In genomic region chr2:242002944-242003343, GRCh38 we compare ENCODE assay signal across 23 cellular contexts.
DNase-seq lines count a peak whose midpoint lies in the region; ATAC-seq and TF ChIP-seq lines count a peak whose summit lies in the region.
"Had no signal": no experiment of that assay in that cellular context is flagged by ENCODE, and none has a peak within 500 bp of the region (broad histone marks: within the 10 kb centered on the region; RNA-seq: fewer than 3 reads in every experiment).

No MANE protein-coding gene starts in this region.

- peaks cover 5% of the 10 kb centered on the region; the same call in 1 of the 2 replicates for H3K9me3 ChIP-seq in BLaER1
- H3K9me3 ChIP-seq in T-helper 17 cell (ENCODE audit: control insufficient read depth, low read length, poor library complexity, severe bottlenecking): no peaks in the 10 kb centered on the region
- H3K9me3 ChIP-seq in left lung: no peaks in the 10 kb centered on the region
- H3K9me3 ChIP-seq: breast epithelium, colonic mucosa, esophagus squamous epithelium, suprapubic skin had no signal

- H3K9me3 Mint-ChIP-seq in activated T-cell treated with anti-CD3 and anti-CD28 coated beads, Interleukin-2, amount 50 U/mL, for 72 hours: no peaks in the 10 kb centered on the region
- H3K9me3 Mint-ChIP-seq: neural crest cell had no signal

- peak overlapping the region; percentile 62 for H3K4me2 ChIP-seq in BLaER1
- H3K4me2 ChIP-seq: PC-9 had no signal

- H3K27me3 ChIP-seq in BLaER1 (no peaks in the 10 kb centered on the region), left lung (no peaks in the 10 kb centered on the region)
- H3K27me3 ChIP-seq: breast epithelium, colonic mucosa had no signal

- peak overlapping the region in 1 of 2 donors; percentile 45 for H3K4me3 Mint-ChIP-seq in activated T-cell treated with anti-CD3 and anti-CD28 coated beads, Interleukin-2, amount 50 U/mL, for 72 hours
- H3K4me3 Mint-ChIP-seq in T-helper 17 cell: peak overlapping the region; percentile 25
- H3K4me3 Mint-ChIP-seq: B cell, neural crest cell had no signal

- H4K20me1 ChIP-seq in BLaER1: no peaks in the 10 kb centered on the region

- no peak for TF ChIP-seq CTCF in left lung (IDR thresholded peaks at IDR 0.05)

- H3K36me3 ChIP-seq in BLaER1 (peaks cover 13% of the 10 kb centered on the region), left lung (no peaks in the 10 kb centered on the region)
- H3K36me3 ChIP-seq: breast epithelium, colonic mucosa, esophagus squamous epithelium, suprapubic skin had no signal

- intact Hi-C loops in left lung (cut with DNase I): no loop called here

- H3K9ac ChIP-seq in BLaER1: peak overlapping the region; percentile 65; the same call in 1 of the 2 replicates
- H3K9ac ChIP-seq: parathyroid adenoma had no signal

- peak; percentile 21 for DNase-seq in activated T-cell treated with anti-CD3 and anti-CD28 coated beads, Interleukin-2, amount 50 U/mL, for 1 hour
- DNase-seq in activated T-cell treated with anti-CD3 and anti-CD28 coated beads, Interleukin-2, amount 50 U/mL, for 72 hours: no peak
- no peak for DNase-seq in T-helper 17 cell
- peak; percentile 6 to 43 for DNase-seq in left lung
- no peak for DNase-seq in SK-N-DZ (ENCODE audit: low spot score)
- DNase-seq in A172 (ENCODE audit: low spot score): no peak
- DNase-seq: amygdala, colonic mucosa, DND-41, esophagus squamous epithelium, NCI-H146, PC-9, right cardiac atrium, SHP77, SW 1271 had no signal

- peaks cover 23% of the 10 kb centered on the region for H3K4me1 Mint-ChIP-seq in activated T-cell treated with anti-CD3 and anti-CD28 coated beads, Interleukin-2, amount 50 U/mL, for 72 hours (ENCODE audit: low read depth)
- peaks cover 6% of the 10 kb centered on the region for H3K4me1 Mint-ChIP-seq in T-helper 17 cell
- H3K4me1 Mint-ChIP-seq: B cell had no signal

- no peak overlapping the region for H3K27ac Mint-ChIP-seq in activated T-cell treated with anti-CD3 and anti-CD28 coated beads, Interleukin-2, amount 50 U/mL, for 72 hours
- H3K27ac Mint-ChIP-seq in T-helper 17 cell: no peak overlapping the region
- H3K27ac Mint-ChIP-seq: activated T-helper 2 cell treated with anti-CD3 and anti-CD28 coated beads, Interferon-gamma antibody, Interleukin-2, Interleukin-4, amounts not matched to agents 10 μg/mL and 5 μg/mL and 100 μg/mL, durations not matched to agents 14 hours and 24 hours and 36 hours; B cell had no signal

- H3K4me1 ChIP-seq in BLaER1 (peaks cover 20% of the 10 kb centered on the region), left lung (no peaks in the 10 kb centered on the region)
- H3K4me1 ChIP-seq: breast epithelium, colonic mucosa, esophagus squamous epithelium, parathyroid adenoma, suprapubic skin had no signal

- H3K27ac ChIP-seq in BLaER1 (peak overlapping the region; percentile 78), left lung (no peak overlapping the region)
- H3K27ac ChIP-seq: breast epithelium, colonic mucosa, esophagus squamous epithelium, parathyroid adenoma, PC-9, suprapubic skin had no signal

- no peaks in the 10 kb centered on the region for H3K27me3 Mint-ChIP-seq in activated T-cell treated with anti-CD3 and anti-CD28 coated beads, Interleukin-2, amount 50 U/mL, for 72 hours (ENCODE audit: low read depth)
- no peaks in the 10 kb centered on the region for H3K27me3 Mint-ChIP-seq in T-helper 17 cell
- H3K27me3 Mint-ChIP-seq: B cell had no signal

- H3K36me3 Mint-ChIP-seq in activated T-cell treated with anti-CD3 and anti-CD28 coated beads, Interleukin-2, amount 50 U/mL, for 72 hours (ENCODE audit: insufficient read depth in 2 of 2): no peaks in the 10 kb centered on the region
- H3K36me3 Mint-ChIP-seq in T-helper 17 cell (ENCODE audit: low read depth): no peaks in the 10 kb centered on the region

- H3K4me3 ChIP-seq in BLaER1: no peak overlapping the region
- no peak overlapping the region for H3K4me3 ChIP-seq in left lung
- H3K4me3 ChIP-seq: breast epithelium, colonic mucosa, esophagus squamous epithelium, PC-9, suprapubic skin had no signal

- ATAC-seq in activated T-cell treated with anti-CD3 and anti-CD28 coated beads, Interleukin-2, amount 50 U/mL, for 72 hours (replicated peaks in 1 of 2): no peak
- ATAC-seq in T-helper 17 cell: peak; percentile 39
- ATAC-seq in left lung: no peak
- no peak for ATAC-seq in GM21737 (IDR thresholded peaks at IDR 0.05; ENCODE audit: unreplicated experiment)
- ATAC-seq: right cardiac atrium had no signal

Comparison
In these comparisons a context has a peak if more than half of its experiments do, and no peak if none do; other contexts are left out.
1. DNase-seq: peak in activated T-cell treated with anti-CD3 and anti-CD28 coated beads, Interleukin-2, amount 50 U/mL, for 1 hour (single experiment) and left lung (2 of 2); none in activated T-cell treated with anti-CD3 and anti-CD28 coated beads, Interleukin-2, amount 50 U/mL, for 72 hours (0 of 2), T-helper 17 cell (0 of 3), SK-N-DZ (single experiment) and A172 (single experiment).